24 cellular contexts compared by ENCODE assay signal in the genomic region with DNA sequence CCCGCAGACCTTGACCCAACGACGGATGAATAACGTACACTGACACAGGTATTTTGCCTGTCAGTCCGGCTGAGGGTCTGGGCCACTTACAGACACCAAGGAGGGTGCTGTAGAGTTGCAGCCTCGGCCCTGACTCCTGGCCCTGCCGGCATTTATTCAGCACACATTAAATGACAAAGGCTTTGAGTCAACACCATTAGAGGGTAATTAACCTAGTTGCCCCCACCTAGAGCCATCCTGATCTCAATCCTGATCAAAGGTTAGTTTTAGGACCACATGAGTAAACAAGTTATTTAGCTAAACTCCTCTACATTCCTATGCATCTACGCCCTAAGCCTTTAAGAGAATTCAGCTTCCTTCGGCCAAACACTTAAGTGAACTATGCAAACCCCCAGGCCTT. TPM values are rescaled to one million over a fixed set of nuclear protein-coding genes. Genes with fewer than 3 reads are reported as not detected.
"Had no signal": no experiment of that assay in that cellular context is flagged by ENCODE, and none has a peak within 500 bp of the region (broad histone marks: within the 10 kb centered on the region; RNA-seq: fewer than 3 reads in every experiment).

No MANE protein-coding gene starts in this region.

- H3K27ac Mint-ChIP-seq: IgD-negative memory B cell had no signal

- H3K4me3 ChIP-seq: K562 had no signal

- H3K4me2 ChIP-seq: KMS-11, SK-N-SH had no signal

- ATAC-seq: K562, Panc1, PC-3 had no signal

- H3K27me3 Mint-ChIP-seq: IgD-negative memory B cell had no signal

- H3K27ac ChIP-seq: KMS-11, RWPE1 had no signal

- H3K4me3 Mint-ChIP-seq: IgD-negative memory B cell had no signal

- H3K9ac ChIP-seq: KMS-11, SK-N-SH had no signal

- H3K9me3 Mint-ChIP-seq: IgD-negative memory B cell had no signal

- H3K9me3 ChIP-seq: SK-N-SH had no signal

- DNase-seq: Kasumi-1, MM.1S, NCI-H1092 treated with DMSO at 0.1 percent for 48 hours, NCI-H1436, NCI-H187, NCI-H2029, NCI-H2081 treated with DMSO at 0.1 percent for 48 hours, NCI-H2171, NCI-H226, NCI-H446, NCI-H510A, NCI-H524 treated with DMSO at 0.1 percent for 48 hours, NCI-H774, PC-3, SHP77, SK-N-SH had no signal

- H3K36me3 Mint-ChIP-seq: IgD-negative memory B cell had no signal

- FAIRE-seq: K562 had no signal

RNA-seq across cellular contexts. Expression of a gene that starts 16.1 kb away (rescaled TPM):
- total RNA-seq: HT1080, K562, M059J, OCI-LY7, PC-3 had no signal
- polyA plus RNA-seq: K562 had no signal
